In the genomic region with DNA sequence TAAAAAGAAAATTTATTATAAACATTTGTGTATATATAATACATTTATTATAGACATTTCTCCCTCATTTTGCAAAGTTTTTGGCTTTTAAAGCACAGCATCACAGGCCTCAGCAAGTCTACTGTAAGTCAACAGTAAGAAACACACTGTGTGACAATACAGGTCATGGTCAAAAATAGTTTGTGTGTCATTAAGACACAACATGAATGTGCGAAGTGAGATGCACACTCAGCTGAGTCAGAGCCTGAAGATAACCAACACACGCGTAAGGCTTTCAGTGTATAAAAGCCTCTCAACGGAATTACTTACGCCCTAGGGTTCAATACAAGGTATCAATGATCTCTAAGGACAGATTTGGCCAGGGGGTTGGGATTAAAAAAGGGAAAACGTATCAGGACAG, we compare ENCODE assay signal across 26 cellular contexts.
"Had no signal": no experiment of that assay in that cellular context is flagged by ENCODE, and none has a peak within 500 bp of the region (broad histone marks: within the 10 kb centered on the region; RNA-seq: fewer than 3 reads in every experiment).

No MANE protein-coding gene starts in this region.

- H3K27ac Mint-ChIP-seq: activated CD4-positive, alpha-beta memory T cell treated with anti-CD3 and anti-CD28 coated beads, Interleukin-2, amount 10 ng/mL, durations not matched to agents 7 days and 5 days; activated CD4-positive, alpha-beta T cell treated with anti-CD3 and anti-CD28 coated beads, Interleukin-2, amount 10 ng/mL, durations not matched to agents 7 days and 5 days; activated naive CD4-positive, alpha-beta T cell treated with anti-CD3 and anti-CD28 coated beads for 36 hours; T-helper 1 cell treated with Interleukin-12 subunit alpha and Interleukin-12 subunit beta and Interleukin-4 antibody, amounts not matched to agents 30 μg/mL and 1 μg/mL, for 36 hours had no signal

- H3K36me3 ChIP-seq: brain microvascular endothelial cell, cardiac muscle cell, Peyer's patch, SJSA1 had no signal

- H3K27ac ChIP-seq: brain microvascular endothelial cell, cardiac muscle cell, KMS-11, Peyer's patch, SJSA1 had no signal

- H3K27me3 ChIP-seq: brain microvascular endothelial cell, cardiac muscle cell, Peyer's patch, SJSA1 had no signal

- DNase-seq: activated CD4-positive, alpha-beta memory T cell treated with anti-CD3 and anti-CD28 coated beads, Interleukin-2, amount 10 ng/mL, durations not matched to agents 7 days and 5 days; activated CD4-positive, alpha-beta T cell treated with anti-CD3 and anti-CD28 coated beads, Interleukin-2, amount 10 ng/mL, durations not matched to agents 7 days and 5 days; activated CD4-positive, CD25-positive, alpha-beta regulatory T cell treated with anti-CD3 and anti-CD28 coated beads, Interleukin-2, amount 50 U/mL, for 72 hours; activated CD8-positive, alpha-beta memory T cell treated with anti-CD3 and anti-CD28 coated beads, Interleukin-2, amount 50 U/mL, for 48 hours; activated gamma-delta T cell; activated naive CD4-positive, alpha-beta T cell treated with anti-CD3 and anti-CD28 coated beads for 36 hours; activated T-cell treated with anti-CD3 and anti-CD28 coated beads, Interleukin-2, amount 50 U/mL, for 1 hour; amygdala; brain microvascular endothelial cell; NCI-H1092; NCI-H1417; NCI-H1930; NCI-H2171 treated with DMSO at 0.1 percent for 48 hours; NCI-H226; NCI-H526; NCI-H774; NK-92 treated with Interleukin-12 subunit alpha and Interleukin-12 subunit beta, amount 100 ng/mL, for 24 hours; Peyer's patch; SHP77; SW 1271 had no signal

- H3K9me3 Mint-ChIP-seq: activated CD4-positive, alpha-beta memory T cell treated with anti-CD3 and anti-CD28 coated beads, Interleukin-2, amount 10 ng/mL, durations not matched to agents 7 days and 5 days; activated CD4-positive, alpha-beta T cell treated with anti-CD3 and anti-CD28 coated beads, Interleukin-2, amount 10 ng/mL, durations not matched to agents 7 days and 5 days; activated naive CD4-positive, alpha-beta T cell treated with anti-CD3 and anti-CD28 coated beads for 36 hours; T-helper 1 cell treated with Interleukin-12 subunit alpha and Interleukin-12 subunit beta and Interleukin-4 antibody, amounts not matched to agents 30 μg/mL and 1 μg/mL, for 36 hours had no signal

- ATAC-seq: SK-N-SH treated with all-trans-retinoic acid at 6 μM for 48 hours had no signal

- H3K4me3 Mint-ChIP-seq: activated CD4-positive, alpha-beta memory T cell treated with anti-CD3 and anti-CD28 coated beads, Interleukin-2, amount 10 ng/mL, durations not matched to agents 7 days and 5 days; activated CD4-positive, alpha-beta T cell treated with anti-CD3 and anti-CD28 coated beads, Interleukin-2, amount 10 ng/mL, durations not matched to agents 7 days and 5 days; activated naive CD4-positive, alpha-beta T cell treated with anti-CD3 and anti-CD28 coated beads for 36 hours; activated naive CD8-positive, alpha-beta T cell; T-helper 1 cell treated with Interleukin-12 subunit alpha and Interleukin-12 subunit beta and Interleukin-4 antibody, amounts not matched to agents 30 μg/mL and 1 μg/mL, for 36 hours had no signal

- H3K4me1 ChIP-seq: Peyer's patch, SJSA1 had no signal

- H3K4me3 ChIP-seq: cardiac muscle cell, Peyer's patch, SJSA1 had no signal

- H3K27me3 Mint-ChIP-seq: activated CD4-positive, alpha-beta memory T cell treated with anti-CD3 and anti-CD28 coated beads, Interleukin-2, amount 10 ng/mL, durations not matched to agents 7 days and 5 days; activated CD4-positive, alpha-beta T cell treated with anti-CD3 and anti-CD28 coated beads, Interleukin-2, amount 10 ng/mL, durations not matched to agents 7 days and 5 days; activated naive CD8-positive, alpha-beta T cell had no signal

- H3K9me3 ChIP-seq: Peyer's patch, SJSA1 had no signal
